In genomic region chr10:95518455-95519131, GRCh38 we compare ENCODE assay signal across 18 cellular contexts. TPM values are rescaled to one million over a fixed set of nuclear protein-coding genes. Genes with fewer than 3 reads are reported as not detected.
A peak's percentile ranks its signal among the peaks of the same experiment; 100 is the strongest.
DNase-seq lines count a peak whose midpoint lies in the region; ATAC-seq and TF ChIP-seq lines count a peak whose summit lies in the region.
"Had no signal": no experiment of that assay in that cellular context is flagged by ENCODE, and none has a peak within 500 bp of the region (broad histone marks: within the 10 kb centered on the region; RNA-seq: fewer than 3 reads in every experiment).

No MANE protein-coding gene starts in this region.

- H3K36me3 Mint-ChIP-seq in Caco-2 (ENCODE audit: insufficient read depth, unreplicated experiment) (peaks cover 6% of the 10 kb centered on the region), brain (no peaks in the 10 kb centered on the region)
- H3K36me3 Mint-ChIP-seq: CD8-positive, alpha-beta memory T cell had no signal

- CTCF ChIA-PET in Caco-2 (lab: Charles Lee) = no interaction called here

- H3K4me3 ChIP-seq in Caco-2 (ENCODE audit: low read depth, low read length) (no peak overlapping the region), right cardiac atrium (ENCODE audit: low read length) (no peak overlapping the region), psoas muscle (no peak overlapping the region)
- H3K4me3 ChIP-seq: ovary had no signal

- H3K27me3 Mint-ChIP-seq in Caco-2 (ENCODE audit: insufficient read depth, unreplicated experiment) (no peaks in the 10 kb centered on the region), brain (no peaks in the 10 kb centered on the region)

- POLR2A ChIA-PET in Caco-2 (lab: Charles Lee) = no interaction called here

- no peak for TF ChIP-seq CTCF in Caco-2 (IDR thresholded peaks at IDR 0.05; ENCODE audit: insufficient read depth in 1 of 2, low read depth in 1 of 2, low read length in 1 of 2, severe bottlenecking in 1 of 2, unreplicated experiment in 1 of 2)
- no peak for TF ChIP-seq CTCF in brain (conservative IDR thresholded peaks at IDR 0.05)
- no peak for TF ChIP-seq CTCF in psoas muscle (IDR thresholded peaks at IDR 0.05)

- no peak for DNase-seq in Caco-2
- DNase-seq in right cardiac atrium = no peak
- no peak for DNase-seq in psoas muscle
- no peak for DNase-seq in NCI-H1930 (lab: John Stamatoyannopoulos, UW)
- DNase-seq in stimulated activated CD8-positive, alpha-beta memory T cell treated with anti-CD3 and anti-CD28 coated beads, Interleukin-4, amount 100 ng/mL, for 48 hours = no peak
- DNase-seq: activated B cell treated with CpG ODN at 0.5 μM for 24 hours; activated gamma-delta T cell; CD8-positive, alpha-beta memory T cell; effector CD4-positive, alpha-beta T cell; HCEC 1CT; NCI-H1105; NCI-H345; SW 1271 had no signal

- H3K9me3 Mint-ChIP-seq in Caco-2 (ENCODE audit: unreplicated experiment) (no peaks in the 10 kb centered on the region), brain (no peaks in the 10 kb centered on the region)
- H3K9me3 Mint-ChIP-seq: activated B cell treated with CpG ODN at 0.5 μM for 24 hours; CD8-positive, alpha-beta memory T cell; IgD-negative memory B cell had no signal

- 57% methylated on average over 4 of the region's 4 CpGs for WGBS in right cardiac atrium
- WGBS in psoas muscle, 3 donors = 67 to 70% (median 69%) methylated on average over 4 of the region's 4 CpGs

- H3K4me1 ChIP-seq in Caco-2 (peaks cover 31% of the 10 kb centered on the region), right cardiac atrium (ENCODE audit: control insufficient read depth, insufficient read depth, low read length) (peaks cover 31% of the 10 kb centered on the region), psoas muscle (peaks cover 73% of the 10 kb centered on the region)

- H3K27ac ChIP-seq in right cardiac atrium (ENCODE audit: low read length) (peak overlapping the region; percentile 89), psoas muscle (peak overlapping the region; percentile 64)

- H3K27ac Mint-ChIP-seq in Caco-2 (ENCODE audit: unreplicated experiment) = peak overlapping the region; percentile 75
- H3K27ac Mint-ChIP-seq in brain = peak overlapping the region in 4 of 5 experiments; percentile 25 to 96 (median 72)
- H3K27ac Mint-ChIP-seq: activated B cell treated with CpG ODN at 0.5 μM for 24 hours, IgD-negative memory B cell had no signal

- BruUV-seq in Caco-2 (replicated peaks; lab: Mats Ljungman, UMichigan) = no TSS peak

- H3K36me3 ChIP-seq in Caco-2 (ENCODE audit: control insufficient read depth, insufficient read depth, low read length) (no peaks in the 10 kb centered on the region), psoas muscle (ENCODE audit: insufficient read depth in 1 of 2, low read depth in 1 of 2) (no peaks in the 10 kb centered on the region)
- H3K36me3 ChIP-seq: ovary had no signal

- no peaks in the 10 kb centered on the region for H3K9me3 ChIP-seq in Caco-2
- H3K9me3 ChIP-seq in right cardiac atrium (ENCODE audit: control insufficient read depth, low read length) = no peaks in the 10 kb centered on the region
- no peaks in the 10 kb centered on the region for H3K9me3 ChIP-seq in psoas muscle
- H3K9me3 ChIP-seq: ovary had no signal

- H3K4me3 Mint-ChIP-seq in Caco-2 (ENCODE audit: unreplicated experiment) (no peak overlapping the region), brain (peak overlapping the region in 2 of 5 experiments; percentile 33 to 73)
- H3K4me3 Mint-ChIP-seq: activated B cell treated with CpG ODN at 0.5 μM for 24 hours; CD8-positive, alpha-beta memory T cell; IgD-negative memory B cell had no signal

- intact Hi-C loops in Caco-2 (cut with micrococcal nuclease; ENCODE audit: unreplicated experiment) (loop anchor here (2.0 kb wide), 1 partner anchor 52 kb away; no protein-coding TSS in a partner anchor), right cardiac atrium (cut with DNase I) (loop anchor here in 1 of 4 donors (5.0 kb wide), 1 partner anchor 39 kb away; no protein-coding TSS in a partner anchor), psoas muscle (cut with DNase I) (loop anchor here in 1 of 2 donors (5.0 kb wide), 1 partner anchor 39 kb away; no protein-coding TSS in a partner anchor)

- ATAC-seq in right cardiac atrium = peak in 1 of 2 donors; percentile 47
- ATAC-seq in psoas muscle = peak in 2 of 4 donors; percentile 19 to 21
- ATAC-seq in HG03432 (IDR thresholded peaks at IDR 0.05; ENCODE audit: unreplicated experiment) = no peak
- ATAC-seq in GM21360 (IDR thresholded peaks at IDR 0.05; ENCODE audit: unreplicated experiment) = no peak

- H3K4me1 Mint-ChIP-seq in Caco-2 (ENCODE audit: low read depth, unreplicated experiment) (peaks cover 28% of the 10 kb centered on the region), brain (peaks cover 70% of the 10 kb centered on the region)
- H3K4me1 Mint-ChIP-seq: activated B cell treated with CpG ODN at 0.5 μM for 24 hours; CD8-positive, alpha-beta memory T cell had no signal

- no peaks in the 10 kb centered on the region for H3K27me3 ChIP-seq in Caco-2 (replicated peaks; ENCODE audit: control insufficient read depth, insufficient read depth, low read length)
- H3K27me3 ChIP-seq in right cardiac atrium (ENCODE audit: control insufficient read depth, insufficient read depth) = no peaks in the 10 kb centered on the region
- H3K27me3 ChIP-seq in psoas muscle (ENCODE audit: insufficient read depth in 3 of 3, low read length in 2 of 3) = no peaks in the 10 kb centered on the region
- H3K27me3 ChIP-seq: ovary had no signal

RNA-seq across cellular contexts. Expression of gene SORBS1, which starts 42.6 kb away (rescaled TPM):
- total RNA-seq in Caco-2 (2022) (39.3 and 44.1 TPM in 2 replicates), right cardiac atrium (100 to 1,000 TPM; 347 to 511 (median 454) TPM), psoas muscle (100 to 1,000 TPM in 3 of 4 donors, 10 to 100 TPM in 1; 71.1 to 306 (median 160) TPM)
- polyA plus RNA-seq in brain (ENCODE audit: insufficient read depth, low read depth, low replicate concordance) (21.1 TPM), right cardiac atrium (225 TPM), psoas muscle (100 to 1,000 TPM in 2 of 3 donors, 10 to 100 TPM in 1; 17.3 to 270 (median 121) TPM)
